1 cellular context compared by ENCODE assay signal in genomic region chr2:241148891-241149674, GRCh38.
TF ChIP-seq lines count a peak whose summit lies in the region.

Gene PASK, minus strand, starts transcription at chr2:241149472. Its CDS starts 6,440 bp downstream, at chr2:241143032.

TF ChIP-seq in WTC11, 78 proteins besides CTCF, POLR2A, EP300 and RAD21 (continued from another document and continues in another):
- TF ChIP-seq, protein P1, sequence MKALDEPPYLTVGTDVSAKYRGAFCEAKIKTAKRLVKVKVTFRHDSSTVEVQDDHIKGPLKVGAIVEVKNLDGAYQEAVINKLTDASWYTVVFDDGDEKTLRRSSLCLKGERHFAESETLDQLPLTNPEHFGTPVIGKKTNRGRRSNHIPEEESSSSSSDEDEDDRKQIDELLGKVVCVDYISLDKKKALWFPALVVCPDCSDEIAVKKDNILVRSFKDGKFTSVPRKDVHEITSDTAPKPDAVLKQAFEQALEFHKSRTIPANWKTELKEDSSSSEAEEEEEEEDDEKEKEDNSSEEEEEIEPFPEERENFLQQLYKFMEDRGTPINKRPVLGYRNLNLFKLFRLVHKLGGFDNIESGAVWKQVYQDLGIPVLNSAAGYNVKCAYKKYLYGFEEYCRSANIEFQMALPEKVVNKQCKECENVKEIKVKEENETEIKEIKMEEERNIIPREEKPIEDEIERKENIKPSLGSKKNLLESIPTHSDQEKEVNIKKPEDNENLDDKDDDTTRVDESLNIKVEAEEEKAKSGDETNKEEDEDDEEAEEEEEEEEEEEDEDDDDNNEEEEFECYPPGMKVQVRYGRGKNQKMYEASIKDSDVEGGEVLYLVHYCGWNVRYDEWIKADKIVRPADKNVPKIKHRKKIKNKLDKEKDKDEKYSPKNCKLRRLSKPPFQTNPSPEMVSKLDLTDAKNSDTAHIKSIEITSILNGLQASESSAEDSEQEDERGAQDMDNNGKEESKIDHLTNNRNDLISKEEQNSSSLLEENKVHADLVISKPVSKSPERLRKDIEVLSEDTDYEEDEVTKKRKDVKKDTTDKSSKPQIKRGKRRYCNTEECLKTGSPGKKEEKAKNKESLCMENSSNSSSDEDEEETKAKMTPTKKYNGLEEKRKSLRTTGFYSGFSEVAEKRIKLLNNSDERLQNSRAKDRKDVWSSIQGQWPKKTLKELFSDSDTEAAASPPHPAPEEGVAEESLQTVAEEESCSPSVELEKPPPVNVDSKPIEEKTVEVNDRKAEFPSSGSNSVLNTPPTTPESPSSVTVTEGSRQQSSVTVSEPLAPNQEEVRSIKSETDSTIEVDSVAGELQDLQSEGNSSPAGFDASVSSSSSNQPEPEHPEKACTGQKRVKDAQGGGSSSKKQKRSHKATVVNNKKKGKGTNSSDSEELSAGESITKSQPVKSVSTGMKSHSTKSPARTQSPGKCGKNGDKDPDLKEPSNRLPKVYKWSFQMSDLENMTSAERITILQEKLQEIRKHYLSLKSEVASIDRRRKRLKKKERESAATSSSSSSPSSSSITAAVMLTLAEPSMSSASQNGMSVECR (CRISPR knock-in tag; IDR thresholded peaks at IDR 0.05; ENCODE audit: borderline replicate concordance), result peak; percentile 74; the same call in 1 of the 2 replicates
- TF ChIP-seq, protein P2, sequence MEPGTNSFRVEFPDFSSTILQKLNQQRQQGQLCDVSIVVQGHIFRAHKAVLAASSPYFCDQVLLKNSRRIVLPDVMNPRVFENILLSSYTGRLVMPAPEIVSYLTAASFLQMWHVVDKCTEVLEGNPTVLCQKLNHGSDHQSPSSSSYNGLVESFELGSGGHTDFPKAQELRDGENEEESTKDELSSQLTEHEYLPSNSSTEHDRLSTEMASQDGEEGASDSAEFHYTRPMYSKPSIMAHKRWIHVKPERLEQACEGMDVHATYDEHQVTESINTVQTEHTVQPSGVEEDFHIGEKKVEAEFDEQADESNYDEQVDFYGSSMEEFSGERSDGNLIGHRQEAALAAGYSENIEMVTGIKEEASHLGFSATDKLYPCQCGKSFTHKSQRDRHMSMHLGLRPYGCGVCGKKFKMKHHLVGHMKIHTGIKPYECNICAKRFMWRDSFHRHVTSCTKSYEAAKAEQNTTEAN (CRISPR knock-in tag; IDR thresholded peaks at IDR 0.05), result 0 out of 2 replicates have a peak, but pooled peaks have one; percentile 25
- TF ChIP-seq, protein P3, sequence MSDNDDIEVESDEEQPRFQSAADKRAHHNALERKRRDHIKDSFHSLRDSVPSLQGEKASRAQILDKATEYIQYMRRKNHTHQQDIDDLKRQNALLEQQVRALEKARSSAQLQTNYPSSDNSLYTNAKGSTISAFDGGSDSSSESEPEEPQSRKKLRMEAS (CRISPR knock-in tag; IDR thresholded peaks at IDR 0.05), result peak; percentile 80
- TF ChIP-seq PRRX2 (CRISPR knock-in tag; IDR thresholded peaks at IDR 0.05) (no peak), AFF4 (CRISPR knock-in tag; IDR thresholded peaks at IDR 0.05; ENCODE audit: borderline replicate concordance) (no peak), SOX15 (CRISPR knock-in tag; IDR thresholded peaks at IDR 0.05) (no peak), SP1 (CRISPR knock-in tag; conservative IDR thresholded peaks at IDR 0.05) (peak; percentile 51), ZMAT4 (CRISPR knock-in tag; IDR thresholded peaks at IDR 0.05) (no peak), NR1H2 (CRISPR knock-in tag; IDR thresholded peaks at IDR 0.05) (no peak), NFYB (CRISPR knock-in tag; conservative IDR thresholded peaks at IDR 0.05; ENCODE audit: low read depth) (peak; percentile 79), TEAD4 (CRISPR knock-in tag; IDR thresholded peaks at IDR 0.05) (no peak), RORB (CRISPR knock-in tag; IDR thresholded peaks at IDR 0.05) (no peak), ZNF121 (CRISPR knock-in tag; IDR thresholded peaks at IDR 0.05) (no peak), SMAD3 (CRISPR knock-in tag; IDR thresholded peaks at IDR 0.05; ENCODE audit: borderline replicate concordance) (no peak), ZNF219 (CRISPR knock-in tag; IDR thresholded peaks at IDR 0.05; ENCODE audit: borderline replicate concordance) (no peak), ZNF317 (CRISPR knock-in tag; IDR thresholded peaks at IDR 0.05; ENCODE audit: borderline replicate concordance, low read depth) (peak; percentile 14; the same call in 1 of the 2 replicates), TP53 (CRISPR knock-in tag; IDR thresholded peaks at IDR 0.05) (no peak), ZNF671 (CRISPR knock-in tag; IDR thresholded peaks at IDR 0.05) (no peak), KAT7 (CRISPR knock-in tag; IDR thresholded peaks at IDR 0.05; ENCODE audit: borderline replicate concordance) (no peak), NFATC4 (CRISPR knock-in tag; IDR thresholded peaks at IDR 0.05) (no peak), FOXP1 (CRISPR knock-in tag; IDR thresholded peaks at IDR 0.05; ENCODE audit: borderline replicate concordance) (0 out of 2 replicates have a peak, but pooled peaks have one; percentile 47), IRF2 (CRISPR knock-in tag; IDR thresholded peaks at IDR 0.05; ENCODE audit: borderline replicate concordance, low read depth) (no peak), ATF1 (CRISPR knock-in tag; IDR thresholded peaks at IDR 0.05) (0 out of 2 replicates have a peak, but pooled peaks have one; percentile 51), RELA (CRISPR knock-in tag; IDR thresholded peaks at IDR 0.05; ENCODE audit: borderline replicate concordance) (peak; percentile 77; the same call in 1 of the 2 replicates), TCF7 (CRISPR knock-in tag; IDR thresholded peaks at IDR 0.05; ENCODE audit: low read depth) (0 out of 2 replicates have a peak, but pooled peaks have one; percentile 61), NR3C1 (CRISPR knock-in tag; conservative IDR thresholded peaks at IDR 0.05; ENCODE audit: low read depth) (0 out of 2 replicates have a peak, but pooled peaks have one; percentile 55), MYBL2 (CRISPR knock-in tag; IDR thresholded peaks at IDR 0.05) (peak; percentile 62; the same call in 1 of the 2 replicates), CBFB (CRISPR knock-in tag; IDR thresholded peaks at IDR 0.05; ENCODE audit: low read depth) (no peak), MXD4 (CRISPR knock-in tag; IDR thresholded peaks at IDR 0.05; ENCODE audit: borderline replicate concordance) (no peak), CREB1 (CRISPR knock-in tag; IDR thresholded peaks at IDR 0.05) (no peak), TEAD1 (CRISPR knock-in tag; IDR thresholded peaks at IDR 0.05) (peak; percentile 79), ZNF396 (CRISPR knock-in tag; IDR thresholded peaks at IDR 0.05; ENCODE audit: borderline replicate concordance) (no peak)
- TF ChIP-seq, protein P4, sequence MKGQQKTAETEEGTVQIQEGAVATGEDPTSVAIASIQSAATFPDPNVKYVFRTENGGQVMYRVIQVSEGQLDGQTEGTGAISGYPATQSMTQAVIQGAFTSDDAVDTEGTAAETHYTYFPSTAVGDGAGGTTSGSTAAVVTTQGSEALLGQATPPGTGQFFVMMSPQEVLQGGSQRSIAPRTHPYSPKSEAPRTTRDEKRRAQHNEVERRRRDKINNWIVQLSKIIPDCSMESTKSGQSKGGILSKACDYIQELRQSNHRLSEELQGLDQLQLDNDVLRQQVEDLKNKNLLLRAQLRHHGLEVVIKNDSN (CRISPR knock-in tag; IDR thresholded peaks at IDR 0.05), result peak; percentile 31; the same call in 1 of the 2 replicates
- TF ChIP-seq, protein P5, sequence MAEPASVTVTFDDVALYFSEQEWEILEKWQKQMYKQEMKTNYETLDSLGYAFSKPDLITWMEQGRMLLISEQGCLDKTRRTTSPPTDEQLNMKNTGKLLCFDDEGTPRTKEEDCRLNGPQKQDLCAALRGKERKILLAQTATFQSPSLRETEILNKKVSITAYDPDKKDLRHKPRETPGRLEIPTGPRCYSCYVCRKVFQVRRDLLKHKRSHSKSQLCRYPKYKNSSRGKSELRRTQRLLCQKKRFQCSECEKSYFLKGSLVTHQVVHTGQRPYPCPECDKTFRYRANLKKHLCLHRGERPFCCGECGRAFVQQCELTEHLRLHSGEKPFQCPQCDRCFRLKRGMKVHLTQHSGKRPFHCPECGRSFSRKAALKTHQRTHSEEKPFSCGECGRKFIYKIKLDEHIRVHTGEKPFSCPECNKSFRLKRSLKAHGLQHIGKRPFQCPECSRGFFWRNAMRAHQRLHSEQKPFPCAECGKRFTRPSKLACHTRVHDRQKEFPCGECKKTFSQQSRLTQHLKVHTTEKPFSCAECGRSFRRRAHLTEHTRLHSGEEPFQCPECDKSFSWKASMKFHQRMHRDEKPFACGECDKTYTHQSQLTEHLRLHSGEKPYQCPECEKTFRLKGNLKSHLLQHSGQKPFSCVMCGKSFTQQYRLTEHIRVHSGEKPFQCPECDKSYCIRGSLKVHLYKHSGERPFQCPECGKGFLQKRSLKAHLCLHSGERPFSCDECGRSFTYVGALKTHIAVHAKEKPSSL (CRISPR knock-in tag; conservative IDR thresholded peaks at IDR 0.05), result no peak
- TF ChIP-seq, protein P6, sequence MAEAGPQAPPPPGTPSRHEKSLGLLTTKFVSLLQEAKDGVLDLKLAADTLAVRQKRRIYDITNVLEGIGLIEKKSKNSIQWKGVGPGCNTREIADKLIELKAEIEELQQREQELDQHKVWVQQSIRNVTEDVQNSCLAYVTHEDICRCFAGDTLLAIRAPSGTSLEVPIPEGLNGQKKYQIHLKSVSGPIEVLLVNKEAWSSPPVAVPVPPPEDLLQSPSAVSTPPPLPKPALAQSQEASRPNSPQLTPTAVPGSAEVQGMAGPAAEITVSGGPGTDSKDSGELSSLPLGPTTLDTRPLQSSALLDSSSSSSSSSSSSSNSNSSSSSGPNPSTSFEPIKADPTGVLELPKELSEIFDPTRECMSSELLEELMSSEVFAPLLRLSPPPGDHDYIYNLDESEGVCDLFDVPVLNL (CRISPR knock-in tag; IDR thresholded peaks at IDR 0.05; ENCODE audit: borderline replicate concordance, low read depth), result 0 out of 2 replicates have a peak, but pooled peaks have one; percentile 30
- TF ChIP-seq, protein P7, sequence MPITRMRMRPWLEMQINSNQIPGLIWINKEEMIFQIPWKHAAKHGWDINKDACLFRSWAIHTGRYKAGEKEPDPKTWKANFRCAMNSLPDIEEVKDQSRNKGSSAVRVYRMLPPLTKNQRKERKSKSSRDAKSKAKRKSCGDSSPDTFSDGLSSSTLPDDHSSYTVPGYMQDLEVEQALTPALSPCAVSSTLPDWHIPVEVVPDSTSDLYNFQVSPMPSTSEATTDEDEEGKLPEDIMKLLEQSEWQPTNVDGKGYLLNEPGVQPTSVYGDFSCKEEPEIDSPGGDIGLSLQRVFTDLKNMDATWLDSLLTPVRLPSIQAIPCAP (CRISPR knock-in tag; IDR thresholded peaks at IDR 0.05), result no peak
- TF ChIP-seq, protein P8, sequence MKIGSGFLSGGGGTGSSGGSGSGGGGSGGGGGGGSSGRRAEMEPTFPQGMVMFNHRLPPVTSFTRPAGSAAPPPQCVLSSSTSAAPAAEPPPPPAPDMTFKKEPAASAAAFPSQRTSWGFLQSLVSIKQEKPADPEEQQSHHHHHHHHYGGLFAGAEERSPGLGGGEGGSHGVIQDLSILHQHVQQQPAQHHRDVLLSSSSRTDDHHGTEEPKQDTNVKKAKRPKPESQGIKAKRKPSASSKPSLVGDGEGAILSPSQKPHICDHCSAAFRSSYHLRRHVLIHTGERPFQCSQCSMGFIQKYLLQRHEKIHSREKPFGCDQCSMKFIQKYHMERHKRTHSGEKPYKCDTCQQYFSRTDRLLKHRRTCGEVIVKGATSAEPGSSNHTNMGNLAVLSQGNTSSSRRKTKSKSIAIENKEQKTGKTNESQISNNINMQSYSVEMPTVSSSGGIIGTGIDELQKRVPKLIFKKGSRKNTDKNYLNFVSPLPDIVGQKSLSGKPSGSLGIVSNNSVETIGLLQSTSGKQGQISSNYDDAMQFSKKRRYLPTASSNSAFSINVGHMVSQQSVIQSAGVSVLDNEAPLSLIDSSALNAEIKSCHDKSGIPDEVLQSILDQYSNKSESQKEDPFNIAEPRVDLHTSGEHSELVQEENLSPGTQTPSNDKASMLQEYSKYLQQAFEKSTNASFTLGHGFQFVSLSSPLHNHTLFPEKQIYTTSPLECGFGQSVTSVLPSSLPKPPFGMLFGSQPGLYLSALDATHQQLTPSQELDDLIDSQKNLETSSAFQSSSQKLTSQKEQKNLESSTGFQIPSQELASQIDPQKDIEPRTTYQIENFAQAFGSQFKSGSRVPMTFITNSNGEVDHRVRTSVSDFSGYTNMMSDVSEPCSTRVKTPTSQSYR (CRISPR knock-in tag; IDR thresholded peaks at IDR 0.05), result no peak
- TF ChIP-seq, protein P9, sequence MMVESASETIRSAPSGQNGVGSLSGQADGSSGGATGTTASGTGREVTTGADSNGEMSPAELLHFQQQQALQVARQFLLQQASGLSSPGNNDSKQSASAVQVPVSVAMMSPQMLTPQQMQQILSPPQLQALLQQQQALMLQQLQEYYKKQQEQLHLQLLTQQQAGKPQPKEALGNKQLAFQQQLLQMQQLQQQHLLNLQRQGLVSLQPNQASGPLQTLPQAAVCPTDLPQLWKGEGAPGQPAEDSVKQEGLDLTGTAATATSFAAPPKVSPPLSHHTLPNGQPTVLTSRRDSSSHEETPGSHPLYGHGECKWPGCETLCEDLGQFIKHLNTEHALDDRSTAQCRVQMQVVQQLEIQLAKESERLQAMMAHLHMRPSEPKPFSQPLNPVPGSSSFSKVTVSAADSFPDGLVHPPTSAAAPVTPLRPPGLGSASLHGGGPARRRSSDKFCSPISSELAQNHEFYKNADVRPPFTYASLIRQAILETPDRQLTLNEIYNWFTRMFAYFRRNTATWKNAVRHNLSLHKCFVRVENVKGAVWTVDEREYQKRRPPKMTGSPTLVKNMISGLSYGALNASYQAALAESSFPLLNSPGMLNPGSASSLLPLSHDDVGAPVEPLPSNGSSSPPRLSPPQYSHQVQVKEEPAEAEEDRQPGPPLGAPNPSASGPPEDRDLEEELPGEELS (CRISPR knock-in tag; IDR thresholded peaks at IDR 0.05), result peak; percentile 37; the same call in 1 of the 2 replicates
